ENCODE assay signal across 3 cellular contexts in genomic region chr6:16055852-16056251, GRCh38.
TF ChIP-seq lines count a peak whose summit lies in the region.

No MANE protein-coding gene starts in this region.

TF ChIP-seq in SK-N-SH, 30 proteins besides CTCF, POLR2A, EP300 and RAD21:
- TF ChIP-seq MXI1 (IDR thresholded peaks at IDR 0.05; ENCODE audit: low read depth, low read length), result no peak
- no peak for TF ChIP-seq TCF12 (IDR thresholded peaks at IDR 0.05)
- no peak for TF ChIP-seq FOSL2 (IDR thresholded peaks at IDR 0.05; ENCODE audit: borderline replicate concordance, low read depth)
- no peak for TF ChIP-seq JUND (IDR thresholded peaks at IDR 0.05)
- no peak for TF ChIP-seq GABPA (IDR thresholded peaks at IDR 0.05; ENCODE audit: low read depth)

TF ChIP-seq in SK-N-SH treated with all-trans-retinoic acid at 6 μM for 48 hours, 23 proteins besides CTCF, POLR2A, EP300 and RAD21 (continued from another document):
- TF ChIP-seq ZFP30 (CRISPR knock-in tag; IDR thresholded peaks at IDR 0.05) (no peak), ARNTL (CRISPR knock-in tag; IDR thresholded peaks at IDR 0.05; ENCODE audit: borderline replicate concordance, low read depth) (no peak), ZC3H10 (CRISPR knock-in tag; IDR thresholded peaks at IDR 0.05) (no peak), BACH2 (CRISPR knock-in tag; IDR thresholded peaks at IDR 0.05; ENCODE audit: borderline replicate concordance) (no peak), ESRRG (CRISPR knock-in tag; IDR thresholded peaks at IDR 0.05) (no peak), TCF4 (CRISPR knock-in tag; IDR thresholded peaks at IDR 0.05; ENCODE audit: borderline replicate concordance) (no peak), GLIS3 (CRISPR knock-in tag; IDR thresholded peaks at IDR 0.05) (no peak), ZNF8 (CRISPR knock-in tag; IDR thresholded peaks at IDR 0.05) (no peak), RARB (CRISPR knock-in tag; IDR thresholded peaks at IDR 0.05) (no peak)
- TF ChIP-seq, protein P1, sequence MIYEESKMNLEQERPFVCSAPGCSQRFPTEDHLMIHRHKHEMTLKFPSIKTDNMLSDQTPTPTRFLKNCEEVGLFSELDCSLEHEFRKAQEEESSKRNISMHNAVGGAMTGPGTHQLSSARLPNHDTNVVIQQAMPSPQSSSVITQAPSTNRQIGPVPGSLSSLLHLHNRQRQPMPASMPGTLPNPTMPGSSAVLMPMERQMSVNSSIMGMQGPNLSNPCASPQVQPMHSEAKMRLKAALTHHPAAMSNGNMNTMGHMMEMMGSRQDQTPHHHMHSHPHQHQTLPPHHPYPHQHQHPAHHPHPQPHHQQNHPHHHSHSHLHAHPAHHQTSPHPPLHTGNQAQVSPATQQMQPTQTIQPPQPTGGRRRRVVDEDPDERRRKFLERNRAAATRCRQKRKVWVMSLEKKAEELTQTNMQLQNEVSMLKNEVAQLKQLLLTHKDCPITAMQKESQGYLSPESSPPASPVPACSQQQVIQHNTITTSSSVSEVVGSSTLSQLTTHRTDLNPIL (CRISPR knock-in tag; IDR thresholded peaks at IDR 0.05; ENCODE audit: low read depth), result no peak

TF ChIP-seq in H1, 55 proteins besides CTCF, POLR2A, EP300 and RAD21:
- TF ChIP-seq SIX5 (IDR thresholded peaks at IDR 0.05; ENCODE audit: low read depth, low read length) (no peak), EGR1 (IDR thresholded peaks at IDR 0.05; ENCODE audit: borderline replicate concordance, low read depth, low read length) (no peak), FOSL1 (IDR thresholded peaks at IDR 0.05; ENCODE audit: insufficient read depth, low read depth, low read length) (no peak), PHF8 (conservative IDR thresholded peaks at IDR 0.05; ENCODE audit: low read depth, low read length) (no peak), CBX8 (IDR thresholded peaks at IDR 0.05; ENCODE audit: borderline replicate concordance, low read depth, low read length) (no peak), TCF12 (IDR thresholded peaks at IDR 0.05; ENCODE audit: low read depth, low read length) (no peak), SUZ12 (IDR thresholded peaks at IDR 0.05; ENCODE audit: low read length) (no peak), KDM5A (IDR thresholded peaks at IDR 0.05; ENCODE audit: low read length) (no peak)
- TF ChIP-seq, protein P2, sequence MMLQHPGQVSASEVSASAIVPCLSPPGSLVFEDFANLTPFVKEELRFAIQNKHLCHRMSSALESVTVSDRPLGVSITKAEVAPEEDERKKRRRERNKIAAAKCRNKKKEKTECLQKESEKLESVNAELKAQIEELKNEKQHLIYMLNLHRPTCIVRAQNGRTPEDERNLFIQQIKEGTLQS (IDR thresholded peaks at IDR 0.05; ENCODE audit: insufficient read depth, low read depth, low read length), result no peak
